Comparison of ENCODE assay signal across 21 cellular contexts in genomic region chr5:80168388-80169028, GRCh38.
A peak's percentile ranks its signal among the peaks of the same experiment; 100 is the strongest.
DNase-seq lines count a peak whose midpoint lies in the region; ATAC-seq and TF ChIP-seq lines count a peak whose summit lies in the region.
"Had no signal": no experiment of that assay in that cellular context is flagged by ENCODE, and none has a peak within 500 bp of the region (broad histone marks: within the 10 kb centered on the region; RNA-seq: fewer than 3 reads in every experiment).

No MANE protein-coding gene starts in this region.

- H3K36me3 ChIP-seq in heart right ventricle (peaks cover 0 to 82% (median 7%) of the 10 kb centered on the region in 9 donors), left ventricle myocardium inferior (peaks cover 21% of the 10 kb centered on the region), upper lobe of right lung (peaks cover 71% of the 10 kb centered on the region)
- H3K36me3 ChIP-seq: ovary had no signal

- H3K9me3 ChIP-seq in heart right ventricle (no peaks in the 10 kb centered on the region), left ventricle myocardium inferior (replicated peaks) (no peaks in the 10 kb centered on the region), upper lobe of right lung (no peaks in the 10 kb centered on the region)
- H3K9me3 ChIP-seq: ovary, spleen had no signal

- WGBS in heart right ventricle, 2 donors = 87 to 89% methylated on average over 8 of the region's 8 CpGs

- H3K4me1 Mint-ChIP-seq in WTC11 = peaks cover 21% of the 10 kb centered on the region
- H3K4me1 Mint-ChIP-seq in mesothelial cell of epicardium = peaks cover 77% of the 10 kb centered on the region

- H3K27me3 ChIP-seq in heart right ventricle (no peaks in the 10 kb centered on the region), left ventricle myocardium inferior (ENCODE audit: low read depth) (no peaks in the 10 kb centered on the region), upper lobe of right lung (no peaks in the 10 kb centered on the region)
- H3K27me3 ChIP-seq: ovary, spleen had no signal

- H3K36me3 Mint-ChIP-seq in WTC11 (peaks cover 70% of the 10 kb centered on the region), mesothelial cell of epicardium (peaks cover 21% of the 10 kb centered on the region)

- no peaks in the 10 kb centered on the region for H3K9me3 Mint-ChIP-seq in WTC11
- peaks cover 3% of the 10 kb centered on the region for H3K9me3 Mint-ChIP-seq in mesothelial cell of epicardium
- H3K9me3 Mint-ChIP-seq: IgD-negative memory B cell; natural killer cell treated with Interleukin-12 subunit alpha and Interleukin-12 subunit beta and Interleukin-15 and Interleukin-18, amount 100 ng/mL, for 72 hours; stimulated activated effector memory CD8-positive, alpha-beta T cell treated with anti-CD3 and anti-CD28 coated beads, Interleukin-12 subunit alpha, Interleukin-12 subunit beta, amount 100 ng/mL, for 72 hours had no signal

- H3K4me3 ChIP-seq in heart right ventricle = no peak overlapping the region
- H3K4me3 ChIP-seq in left ventricle myocardium inferior = no peak overlapping the region
- H3K4me3 ChIP-seq in upper lobe of right lung = no peak overlapping the region
- H3K4me3 ChIP-seq: ovary, SK-N-MC, spleen had no signal

- no peak for TF ChIP-seq CTCF in heart right ventricle (IDR thresholded peaks at IDR 0.05)
- TF ChIP-seq CTCF in left ventricle myocardium inferior (IDR thresholded peaks at IDR 0.05; ENCODE audit: borderline replicate concordance) = no peak
- no peak for TF ChIP-seq CTCF in WTC11 (IDR thresholded peaks at IDR 0.05)
- no peak for TF ChIP-seq CTCF in mesothelial cell of epicardium (IDR thresholded peaks at IDR 0.05; ENCODE audit: unreplicated experiment)
- TF ChIP-seq CTCF in upper lobe of right lung (IDR thresholded peaks at IDR 0.05) = no peak

- H3K4me3 Mint-ChIP-seq in WTC11 (no peak overlapping the region), mesothelial cell of epicardium (no peak overlapping the region)
- H3K4me3 Mint-ChIP-seq: IgD-negative memory B cell; natural killer cell treated with Interleukin-12 subunit alpha and Interleukin-12 subunit beta and Interleukin-15 and Interleukin-18, amount 100 ng/mL, for 72 hours; stimulated activated effector memory CD8-positive, alpha-beta T cell treated with anti-CD3 and anti-CD28 coated beads, Interleukin-12 subunit alpha, Interleukin-12 subunit beta, amount 100 ng/mL, for 72 hours had no signal

- peak overlapping the region; percentile 6; the same call in 1 of the 2 replicates for H3K27ac Mint-ChIP-seq in WTC11
- peak overlapping the region; percentile 81 for H3K27ac Mint-ChIP-seq in mesothelial cell of epicardium
- H3K27ac Mint-ChIP-seq: natural killer cell treated with Interleukin-12 subunit alpha and Interleukin-12 subunit beta and Interleukin-15 and Interleukin-18, amount 100 ng/mL, for 72 hours; stimulated activated effector memory CD8-positive, alpha-beta T cell treated with anti-CD3 and anti-CD28 coated beads, Interleukin-12 subunit alpha, Interleukin-12 subunit beta, amount 100 ng/mL, for 72 hours had no signal

- no peak for DNase-seq in heart right ventricle
- DNase-seq in left ventricle myocardium inferior = no peak
- no peak for DNase-seq in WTC11 (ENCODE audit: low spot score)
- DNase-seq in mesothelial cell of epicardium (ENCODE audit: low spot score in 2 of 2, unreplicated experiment in 2 of 2) = no peak
- DNase-seq in upper lobe of right lung = no peak
- DNase-seq in NCI-H446 treated with DMSO at 0.1 percent for 48 hours (lab: John Stamatoyannopoulos, UW) = no peak
- DNase-seq: HCEC 1CT; NCI-H1092 treated with DMSO at 0.1 percent for 48 hours; NCI-H1930; NCI-H2227 treated with DMSO at 0.1 percent for 48 hours; ovary; spleen; stimulated activated CD4-positive, alpha-beta T cell treated with anti-CD3 and anti-CD28 coated beads, Interleukin-2, amount 100 ng/mL, for 48 hours had no signal

- CTCF ChIA-PET in WTC11 (lab: Charles Lee) = no interaction called here

- ATAC-seq in heart right ventricle (peak in 6 of 8 donors; percentile 39 to 60 (median 48)), WTC11 (no peak), upper lobe of right lung (peak; percentile 14), HG02870 (IDR thresholded peaks at IDR 0.05; ENCODE audit: unreplicated experiment) (no peak), HG03025 (IDR thresholded peaks at IDR 0.05; ENCODE audit: low FRiP score, unreplicated experiment) (no peak)
- ATAC-seq: natural killer cell treated with Interleukin-12 subunit alpha and Interleukin-12 subunit beta and Interleukin-15 and Interleukin-18, amount 100 ng/mL, for 72 hours; stimulated activated effector memory CD8-positive, alpha-beta T cell treated with anti-CD3 and anti-CD28 coated beads, Interleukin-12 subunit alpha, Interleukin-12 subunit beta, amount 100 ng/mL, for 72 hours had no signal

- H3K27me3 Mint-ChIP-seq in WTC11 (ENCODE audit: low read depth) = no peaks in the 10 kb centered on the region
- H3K27me3 Mint-ChIP-seq in mesothelial cell of epicardium (ENCODE audit: low read depth) = no peaks in the 10 kb centered on the region
- H3K27me3 Mint-ChIP-seq: IgD-negative memory B cell; natural killer cell treated with Interleukin-12 subunit alpha and Interleukin-12 subunit beta and Interleukin-15 and Interleukin-18, amount 100 ng/mL, for 72 hours had no signal

- intact Hi-C loops in heart right ventricle (cut with DNase I) = no loop called here
- intact Hi-C loops in left ventricle myocardium inferior (cut with micrococcal nuclease) = no loop called here
- intact Hi-C loops in upper lobe of right lung (cut with DNase I) = no loop called here

- H3K27ac ChIP-seq in heart right ventricle (no peak overlapping the region), left ventricle myocardium inferior (replicated peaks) (no peak overlapping the region), upper lobe of right lung (no peak overlapping the region)
- H3K27ac ChIP-seq: epithelial cell of prostate, ovary, RWPE1, SK-N-MC had no signal

- POLR2A ChIA-PET in WTC11 (lab: Charles Lee) = no interaction called here

- peaks cover 0 to 13% (median 4%) of the 10 kb centered on the region in 9 donors for H3K4me1 ChIP-seq in heart right ventricle
- H3K4me1 ChIP-seq in left ventricle myocardium inferior = peaks cover 11% of the 10 kb centered on the region
- H3K4me1 ChIP-seq in upper lobe of right lung = peaks cover 4% of the 10 kb centered on the region

TF ChIP-seq in WTC11, 78 proteins besides CTCF, POLR2A, EP300 and RAD21:
- TF ChIP-seq HMGA2 (CRISPR knock-in tag; IDR thresholded peaks at IDR 0.05) (no peak), ZNF263 (CRISPR knock-in tag; IDR thresholded peaks at IDR 0.05; ENCODE audit: low read depth) (no peak), NR2C2 (CRISPR knock-in tag; IDR thresholded peaks at IDR 0.05) (no peak), SMAD4 (CRISPR knock-in tag; IDR thresholded peaks at IDR 0.05) (no peak)

Comparison
In these comparisons a context has a peak if more than half of its experiments do, and no peak if none do; other contexts are left out.
1. ATAC-seq: peak in heart right ventricle (6 of 8) and upper lobe of right lung (single experiment); none in WTC11 (single experiment), HG02870 (single experiment) and HG03025 (single experiment).